In genomic region chr3:42189071-42189470, GRCh38 we compare ENCODE assay signal across 1 cellular context.
TF ChIP-seq lines count a peak whose summit lies in the region.

No MANE protein-coding gene starts in this region.

TF ChIP-seq in HCT116, 20 proteins besides CTCF, POLR2A, EP300 and RAD21 (continued from another document):
- TF ChIP-seq REST (IDR thresholded peaks at IDR 0.05; ENCODE audit: low read depth) (no peak), CBX3 (IDR thresholded peaks at IDR 0.05; ENCODE audit: low read depth) (no peak), SIN3A (IDR thresholded peaks at IDR 0.05; ENCODE audit: low read depth) (no peak), FOSL1 (IDR thresholded peaks at IDR 0.05; ENCODE audit: low read depth) (no peak), ELF1 (IDR thresholded peaks at IDR 0.05; ENCODE audit: borderline replicate concordance, low read depth) (no peak), EZH2 (IDR thresholded peaks at IDR 0.05) (no peak), ZFX (IDR thresholded peaks at IDR 0.05) (no peak), POLR2AphosphoS5 (IDR thresholded peaks at IDR 0.05; ENCODE audit: low read depth, low read length) (no peak), TCF7L2 (IDR thresholded peaks at IDR 0.05; ENCODE audit: borderline replicate concordance, extremely low read depth, insufficient read depth, insufficient read length) (no peak), MAX (IDR thresholded peaks at IDR 0.05) (no peak), ZNF274 (IDR thresholded peaks at IDR 0.05; ENCODE audit: low read depth, low read length) (no peak), EZH2phosphoT487 (IDR thresholded peaks at IDR 0.05; ENCODE audit: borderline replicate concordance) (no peak), ZBTB33 (IDR thresholded peaks at IDR 0.05; ENCODE audit: extremely low read depth, insufficient replicate concordance, low read length) (no peak), EGR1 (IDR thresholded peaks at IDR 0.05; ENCODE audit: low read depth) (no peak)
